Comparison of ENCODE assay signal across 8 cellular contexts in genomic region chr1:224358288-224358687, GRCh38. TPM values are rescaled to one million over a fixed set of nuclear protein-coding genes. Genes with fewer than 3 reads are reported as not detected.
DNase-seq lines count a peak whose midpoint lies in the region; ATAC-seq and TF ChIP-seq lines count a peak whose summit lies in the region.
"Had no signal": no experiment of that assay in that cellular context is flagged by ENCODE, and none has a peak within 500 bp of the region (broad histone marks: within the 10 kb centered on the region; RNA-seq: fewer than 3 reads in every experiment).

No MANE protein-coding gene starts in this region.

- CTCF ChIA-PET in HEK293 (lab: Yijun Ruan, JAX) = interaction anchor here (0.5 to 1.3 kb wide), 8 partner anchors 10 to 486 kb away, joined by 3 to 4 read pairs (median 3); no protein-coding TSS in a partner anchor

- peaks cover 43% of the 10 kb centered on the region for H3K4me1 Mint-ChIP-seq in T-helper 17 cell

- H3K27me3 ChIP-seq in skeletal muscle satellite cell (ENCODE audit: control insufficient read depth, insufficient read depth, low read length) = no peaks in the 10 kb centered on the region

- peaks cover 13% of the 10 kb centered on the region; the same call in 1 of the 2 replicates for H3K4me1 ChIP-seq in HEK293 (ENCODE audit: control insufficient read depth, insufficient read depth, low read length)
- H3K4me1 ChIP-seq in skeletal muscle satellite cell (ENCODE audit: control insufficient read depth, insufficient read depth, low read length) = peaks cover 7% of the 10 kb centered on the region

- DNase-seq in T-helper 17 cell (no peak), fibroblast of pulmonary artery (ENCODE audit: low read depth) (no peak), NAMALWA (ENCODE audit: low spot score) (no peak), GOT3 (lab: John Stamatoyannopoulos, UW) (no peak)
- DNase-seq: MM.1S had no signal

- peak overlapping the region; percentile 95 for H3K4me3 Mint-ChIP-seq in T-helper 17 cell

- ATAC-seq in T-helper 17 cell (no peak), GM21737 (IDR thresholded peaks at IDR 0.05; ENCODE audit: unreplicated experiment) (no peak)

- peaks cover 8% of the 10 kb centered on the region for H3K36me3 Mint-ChIP-seq in T-helper 17 cell (ENCODE audit: low read depth)

- H3K27ac Mint-ChIP-seq in T-helper 17 cell = peak overlapping the region; percentile 95

- TF ChIP-seq CTCF in HEK293 (tag by site-specific recombination; IDR thresholded peaks at IDR 0.05) (no peak), fibroblast of pulmonary artery (IDR thresholded peaks at IDR 0.05; ENCODE audit: low read length, missing control alignments) (no peak)

- peak overlapping the region; percentile 83 for H3K9ac ChIP-seq in skeletal muscle satellite cell (ENCODE audit: low read depth, low read length)

- POLR2A ChIA-PET in HEK293 (lab: Yijun Ruan, JAX) = interaction anchor here (1.1 to 2.0 kb wide), 2 partner anchors 28 to 75 kb away, joined by 3 to 6 read pairs; partner anchors contain the start of gene NVL

- no peaks in the 10 kb centered on the region for H3K27me3 Mint-ChIP-seq in T-helper 17 cell

- peak overlapping the region; percentile 81 for H3K4me2 ChIP-seq in skeletal muscle satellite cell (ENCODE audit: low read length)

- H3K36me3 ChIP-seq in HEK293 (ENCODE audit: control insufficient read depth in 2 of 2, insufficient read depth in 1 of 2, low read length in 2 of 2) (peaks cover 6 to 30% of the 10 kb centered on the region in 2 experiments), skeletal muscle satellite cell (ENCODE audit: insufficient read depth, low read length) (no peaks in the 10 kb centered on the region)

- H3K27ac ChIP-seq in HEK293 (ENCODE audit: extremely low read depth, low read depth, low read length) = no peak overlapping the region

- no peaks in the 10 kb centered on the region for H3K9me3 ChIP-seq in HEK293 (ENCODE audit: control insufficient read depth, insufficient read depth, low read depth, low read length)
- H3K9me3 ChIP-seq in T-helper 17 cell (ENCODE audit: control insufficient read depth, low read length, poor library complexity, severe bottlenecking) = no peaks in the 10 kb centered on the region
- no peaks in the 10 kb centered on the region for H3K9me3 ChIP-seq in skeletal muscle satellite cell (replicated peaks; ENCODE audit: low read length)

- H3K4me3 ChIP-seq in HEK293 (ENCODE audit: low read depth, low read length) = peak overlapping the region; percentile 98
- peak overlapping the region; percentile 70 for H3K4me3 ChIP-seq in fibroblast of pulmonary artery (replicated peaks; ENCODE audit: low read depth, low read length)
- H3K4me3 ChIP-seq in skeletal muscle satellite cell (ENCODE audit: low read length) = peak overlapping the region; percentile 99

TF ChIP-seq in HEK293, 187 proteins besides CTCF, POLR2A, EP300 and RAD21:
- no peak for TF ChIP-seq ZNF571 (tag by site-specific recombination; IDR thresholded peaks at IDR 0.05)
- no peak for TF ChIP-seq SCRT1 (tag by site-specific recombination; IDR thresholded peaks at IDR 0.05; ENCODE audit: borderline replicate concordance)
- TF ChIP-seq ZNF600 (tag by site-specific recombination; IDR thresholded peaks at IDR 0.05) = peak; percentile 67
- TF ChIP-seq ZNF658 (tag by site-specific recombination; IDR thresholded peaks at IDR 0.05) = no peak
- TF ChIP-seq, protein P1, sequence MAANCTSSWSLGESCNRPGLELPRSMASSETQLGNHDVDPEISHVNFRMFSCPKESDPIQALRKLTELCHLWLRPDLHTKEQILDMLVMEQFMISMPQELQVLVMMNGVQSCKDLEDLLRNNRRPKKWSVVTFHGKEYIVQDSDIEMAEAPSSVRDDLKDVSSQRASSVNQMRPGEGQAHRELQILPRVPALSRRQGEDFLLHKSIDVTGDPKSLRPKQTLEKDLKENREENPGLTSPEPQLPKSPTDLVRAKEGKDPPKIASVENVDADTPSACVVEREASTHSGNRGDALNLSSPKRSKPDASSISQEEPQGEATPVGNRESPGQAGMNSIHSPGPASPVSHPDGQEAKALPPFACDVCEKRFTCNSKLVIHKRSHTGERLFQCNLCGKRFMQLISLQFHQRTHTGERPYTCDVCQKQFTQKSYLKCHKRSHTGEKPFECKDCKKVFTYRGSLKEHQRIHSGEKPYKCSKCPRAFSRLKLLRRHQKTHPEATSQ (tag by site-specific recombination; IDR thresholded peaks at IDR 0.05) = no peak
- TF ChIP-seq ZNF335 (tag by site-specific recombination; conservative IDR thresholded peaks at IDR 0.05) = peak; percentile 35; the same call in 1 of the 2 replicates
- no peak for TF ChIP-seq ZNF169 (tag by site-specific recombination; IDR thresholded peaks at IDR 0.05)
TF ChIP-seq in HEK293: peak in this region for 2.

RNA-seq across cellular contexts. Expression of gene CNIH4, which starts 1.6 kb away (rescaled TPM):
- total RNA-seq in T-helper 17 cell = 10 to 100 TPM; 19.1 to 24.1 TPM
- 79.6 and 100 TPM in 2 replicates for total RNA-seq in skeletal muscle satellite cell (2012; rRNA removed)

RNA-seq across cellular contexts. Expression of gene NVL, which starts 28.3 kb away (rescaled TPM):
- 10 to 100 TPM; 24.8 to 28.3 TPM for total RNA-seq in T-helper 17 cell
- 13.1 and 20.5 TPM in 2 replicates for total RNA-seq in skeletal muscle satellite cell (2012; rRNA removed)
